In genomic region chr9:73039916-73040263, GRCh38 we compare ENCODE assay signal across 23 cellular contexts.
"Had no signal": no experiment of that assay in that cellular context is flagged by ENCODE, and none has a peak within 500 bp of the region (broad histone marks: within the 10 kb centered on the region; RNA-seq: fewer than 3 reads in every experiment).

No MANE protein-coding gene starts in this region.

- H3K4me3 ChIP-seq: ascending aorta, heart right ventricle, lower lobe of right lung, neural progenitor cell, spleen, thoracic aorta had no signal

- H3K27me3 ChIP-seq: ascending aorta, heart right ventricle, neural progenitor cell had no signal

- H3K36me3 ChIP-seq: ascending aorta, heart right ventricle, lower lobe of right lung, neural progenitor cell, spleen, thoracic aorta, WERI-Rb-1 had no signal

- H3K4me1 ChIP-seq: lower lobe of right lung, neural progenitor cell, spleen had no signal

- DNase-seq: activated CD4-positive, alpha-beta T cell treated with anti-CD3 and anti-CD28 coated beads for 48 hours; activated CD4-positive, alpha-beta T cell treated with anti-CD3 and anti-CD28 coated beads, Interleukin-2, amount 50 U/mL, for 48 hours; activated CD8-positive, alpha-beta memory T cell treated with anti-CD3 and anti-CD28 coated beads for 24 hours; activated effector memory CD4-positive, alpha-beta T cell treated with anti-CD3 and anti-CD28 coated beads, Interleukin-2, amount 50 U/mL, for 16 hours; activated naive CD4-positive, alpha-beta T cell treated with anti-CD3 and anti-CD28 coated beads for 36 hours; activated naive CD8-positive, alpha-beta T cell treated with anti-CD3 and anti-CD28 coated beads for 36 hours; cortex of kidney; effector memory CD8-positive, alpha-beta T cell; erythroblast; lower lobe of right lung; mesenchymal stem cell; natural killer cell; right cardiac atrium; spleen; stimulated activated naive CD4-positive, alpha-beta T cell; T-helper 17 cell; T1000; WERI-Rb-1 had no signal

- H3K9me3 ChIP-seq: ascending aorta, heart right ventricle, lower lobe of right lung, spleen, thoracic aorta had no signal

- H3K4me2 ChIP-seq: neural progenitor cell had no signal

- H3K27ac ChIP-seq: heart right ventricle, lower lobe of right lung, neural progenitor cell, WERI-Rb-1 had no signal

- ATAC-seq: activated CD4-positive, CD25-positive, alpha-beta regulatory T cell treated with anti-CD3 and anti-CD28 coated beads, Interleukin-2, amount 50 U/mL, for 24 hours; effector memory CD8-positive, alpha-beta T cell; natural killer cell; T-helper 17 cell had no signal
